Comparison of ENCODE assay signal across 8 cellular contexts in genomic region chr14:20454645-20455354, GRCh38. TPM values are rescaled to one million over a fixed set of nuclear protein-coding genes. Genes with fewer than 3 reads are reported as not detected.
A peak's percentile ranks its signal among the peaks of the same experiment; 100 is the strongest.
DNase-seq lines count a peak whose midpoint lies in the region; ATAC-seq and TF ChIP-seq lines count a peak whose summit lies in the region.

Gene APEX1 (plus strand): TSS chr14:20455226. CDS start chr14:20455646, 420 bp downstream.
Gene OSGEP (minus strand): TSS chr14:20454812. CDS start chr14:20454683, 129 bp downstream.

- H3K27ac Mint-ChIP-seq in activated naive CD4-positive, alpha-beta T cell treated with anti-CD3 and anti-CD28 coated beads, Interleukin-2, amount 50 U/mL, for 24 hours = no peak within 1 kb of the TSS

- H3K9me3 ChIP-seq in SK-N-SH (no peaks in the 10 kb centered on the region), suprapubic skin (no peaks in the 10 kb centered on the region)

- H3K4me1 ChIP-seq in SK-N-SH (ENCODE audit: control insufficient read depth in 1 of 2, insufficient read depth in 2 of 2, low read depth in 1 of 2, low read length in 1 of 2) (peaks cover 6% of the 10 kb centered on the region in 2 experiments; a peak in 3 of 4 replicates), suprapubic skin (peaks cover 27% of the 10 kb centered on the region)

- H3K9ac ChIP-seq in SK-N-SH = peak within 1 kb of the TSS; percentile 92

- peak within 1 kb of the TSS; percentile 96 for H3K4me2 ChIP-seq in SK-N-SH

- H3K36me3 ChIP-seq in SK-N-SH (replicated peaks in 1 of 2; ENCODE audit: control insufficient read depth in 1 of 2, insufficient read depth in 2 of 2, low read length in 1 of 2) (peaks cover 50 to 57% of the 10 kb centered on the region in 2 experiments), suprapubic skin (peaks cover 51% of the 10 kb centered on the region)

- WGBS in SK-N-SH (ENCODE audit: low lambda C conversion rate) = 0% methylated on average over 26 of the region's 44 CpGs
- 0% methylated on average over 19 of the region's 44 CpGs for WGBS in suprapubic skin

- H3K27ac ChIP-seq in SK-N-SH (ENCODE audit: low read depth in 2 of 2, low read length in 1 of 2) = peak within 1 kb of the TSS; percentile 92 to 96
- peak within 1 kb of the TSS; percentile 92 for H3K27ac ChIP-seq in suprapubic skin

- POLR2A ChIA-PET in SK-N-SH (lab: Yijun Ruan, JAX) = interaction anchor here (0.8 to 3.0 kb wide), 10 partner anchors 9 to 227 kb away, joined by 3 to 35 read pairs (median 5); partner anchors contain the start of genes CCNB1IP1, PARP2, PNP and TEP1

- H3K36me3 Mint-ChIP-seq in activated naive CD4-positive, alpha-beta T cell treated with anti-CD3 and anti-CD28 coated beads, Interleukin-2, amount 50 U/mL, for 24 hours = peaks cover 10% of the 10 kb centered on the region

- no peaks in the 10 kb centered on the region for H3K9me3 Mint-ChIP-seq in activated naive CD4-positive, alpha-beta T cell treated with anti-CD3 and anti-CD28 coated beads, Interleukin-2, amount 50 U/mL, for 24 hours

- no peaks in the 10 kb centered on the region for H3K9me2 ChIP-seq in SK-N-SH

- peaks cover 28% of the 10 kb centered on the region for H3K4me1 Mint-ChIP-seq in activated naive CD4-positive, alpha-beta T cell treated with anti-CD3 and anti-CD28 coated beads, Interleukin-2, amount 50 U/mL, for 24 hours

- H3K27me3 ChIP-seq in SK-N-SH (ENCODE audit: insufficient read depth) (no peaks in the 10 kb centered on the region), suprapubic skin (no peaks in the 10 kb centered on the region)

- TF ChIP-seq CTCF in SK-N-SH (IDR thresholded peaks at IDR 0.05) (no peak), suprapubic skin (IDR thresholded peaks at IDR 0.05) (no peak)

- DNase-seq in GM04504 (ENCODE audit: low read depth) = peak; percentile 98
- DNase-seq in NCI-H1048 (lab: John Stamatoyannopoulos, UW) = peak; percentile 99
- peak; percentile 95 for DNase-seq in SK-N-SH
- DNase-seq in globus pallidus (ENCODE audit: low spot score) = peak; percentile 99
- peak; percentile 83 to 99 (median 97) for DNase-seq in nucleus accumbens (lab: John Stamatoyannopoulos, UW)
- DNase-seq in suprapubic skin (ENCODE audit: low spot score in 2 of 2) = peak; percentile 100

- H4K20me1 ChIP-seq in SK-N-SH (ENCODE audit: insufficient read depth) = no peaks in the 10 kb centered on the region

- no peak for TF ChIP-seq EP300 in SK-N-SH (IDR thresholded peaks at IDR 0.05; ENCODE audit: borderline replicate concordance in 1 of 2, low read depth in 1 of 2, low read length in 1 of 2)
- TF ChIP-seq EP300 in suprapubic skin (IDR thresholded peaks at IDR 0.05) = no peak

- H3K4me3 ChIP-seq in SK-N-SH (ENCODE audit: low read depth in 2 of 2, low read length in 1 of 2) (peak within 1 kb of the TSS; percentile 92), suprapubic skin (peak within 1 kb of the TSS; percentile 57)

- H3K4me3 Mint-ChIP-seq in activated naive CD4-positive, alpha-beta T cell treated with anti-CD3 and anti-CD28 coated beads, Interleukin-2, amount 50 U/mL, for 24 hours = peak within 1 kb of the TSS; percentile 55

- peak; percentile 20 to 69 for TF ChIP-seq POLR2A in suprapubic skin (IDR thresholded peaks at IDR 0.05)

- H3K79me2 ChIP-seq in SK-N-SH (ENCODE audit: insufficient read depth) = peaks cover 52% of the 10 kb centered on the region

- peak; percentile 87 for ATAC-seq in HG02571 (IDR thresholded peaks at IDR 0.05; ENCODE audit: unreplicated experiment)

- CTCF ChIA-PET in SK-N-SH (lab: Yijun Ruan, JAX) = interaction anchor here (0.8 to 2.7 kb wide), 5 partner anchors 39 to 155 kb away, joined by 3 to 7 read pairs (median 6); no protein-coding TSS in a partner anchor

- H3K27me3 Mint-ChIP-seq in activated naive CD4-positive, alpha-beta T cell treated with anti-CD3 and anti-CD28 coated beads, Interleukin-2, amount 50 U/mL, for 24 hours = no peaks in the 10 kb centered on the region

- H3F3A ChIP-seq in SK-N-SH (replicated peaks; ENCODE audit: insufficient read depth) = peaks cover 12% of the 10 kb centered on the region

- TF ChIP-seq RAD21 in SK-N-SH (IDR thresholded peaks at IDR 0.05; ENCODE audit: low read length) = no peak; the same call in 1 of the 2 replicates

- peak within 1 kb of the TSS; percentile 82 for H2AFZ ChIP-seq in SK-N-SH (ENCODE audit: low read depth)

TF ChIP-seq in SK-N-SH, 30 proteins besides CTCF, POLR2A, EP300 and RAD21 (continues in another document):
- TF ChIP-seq GABPA (IDR thresholded peaks at IDR 0.05; ENCODE audit: low read depth) (no peak; the same call in 1 of the 2 replicates), NFIC (IDR thresholded peaks at IDR 0.05; ENCODE audit: borderline replicate concordance) (peak; percentile 34; the same call in 1 of the 2 replicates), ELF1 (IDR thresholded peaks at IDR 0.05) (no peak; the same call in 1 of the 2 replicates), USF1 (IDR thresholded peaks at IDR 0.05; ENCODE audit: borderline replicate concordance, low read depth) (peak; percentile 100), REST (IDR thresholded peaks at IDR 0.05; ENCODE audit: low read depth, low read length) (peak; percentile 5; the same call in 1 of the 2 replicates), SMC3 (IDR thresholded peaks at IDR 0.05; ENCODE audit: low read depth, low read length) (0 out of 2 replicates have a peak, but pooled peaks have one; percentile 17), IRF3 (IDR thresholded peaks at IDR 0.05; ENCODE audit: low read depth, low read length) (peak; percentile 16; the same call in 1 of the 2 replicates), SIN3A (IDR thresholded peaks at IDR 0.05; ENCODE audit: borderline replicate concordance, low read depth, low read length) (peak; percentile 74; the same call in 1 of the 2 replicates), JUND (IDR thresholded peaks at IDR 0.05) (no peak), TAF1 (IDR thresholded peaks at IDR 0.05; ENCODE audit: borderline replicate concordance, low read depth, low read length) (peak; percentile 70)
- TF ChIP-seq, protein P1, sequence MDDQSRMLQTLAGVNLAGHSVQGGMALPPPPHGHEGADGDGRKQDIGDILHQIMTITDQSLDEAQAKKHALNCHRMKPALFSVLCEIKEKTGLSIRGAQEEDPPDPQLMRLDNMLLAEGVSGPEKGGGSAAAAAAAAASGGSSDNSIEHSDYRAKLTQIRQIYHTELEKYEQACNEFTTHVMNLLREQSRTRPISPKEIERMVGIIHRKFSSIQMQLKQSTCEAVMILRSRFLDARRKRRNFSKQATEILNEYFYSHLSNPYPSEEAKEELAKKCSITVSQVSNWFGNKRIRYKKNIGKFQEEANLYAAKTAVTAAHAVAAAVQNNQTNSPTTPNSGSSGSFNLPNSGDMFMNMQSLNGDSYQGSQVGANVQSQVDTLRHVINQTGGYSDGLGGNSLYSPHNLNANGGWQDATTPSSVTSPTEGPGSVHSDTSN (IDR thresholded peaks at IDR 0.05) = no peak

RNA-seq across cellular contexts. Expression of gene APEX1, which starts in this region (rescaled TPM):
- polyA plus RNA-seq in SK-N-SH (2012; rRNA removed) = 279 and 291 TPM in 2 replicates
- polyA plus RNA-seq in SK-N-SH (2012; cell fraction: cytosol; rRNA removed) = 279 and 296 TPM in 2 replicates
- 294 and 297 TPM in 2 replicates for polyA plus RNA-seq in SK-N-SH (2012; cell fraction: nucleus; rRNA removed)
- 100 to 1,000 TPM; 119 to 133 (median 129) TPM for total RNA-seq in suprapubic skin

RNA-seq across cellular contexts. Expression of gene OSGEP, which starts in this region (rescaled TPM):
- polyA plus RNA-seq in SK-N-SH (2012; rRNA removed) = 32.9 and 38.7 TPM in 2 replicates
- polyA plus RNA-seq in SK-N-SH (2012; cell fraction: cytosol; rRNA removed) = 18.2 and 24.9 TPM in 2 replicates
- 119 and 124 TPM in 2 replicates for polyA plus RNA-seq in SK-N-SH (2012; cell fraction: nucleus; rRNA removed)
- total RNA-seq in suprapubic skin = 10 to 100 TPM; 40.8 to 91.0 (median 44.8) TPM

Comparison
In these comparisons a context has a peak if more than half of its experiments do, and no peak if none do; other contexts are left out.
1. Peak in every context shown above with its lines: DNase-seq, ATAC-seq, H3K4me3 ChIP-seq and H3K27ac ChIP-seq.